Comparison of ENCODE assay signal across 2 cellular contexts in the genomic region with DNA sequence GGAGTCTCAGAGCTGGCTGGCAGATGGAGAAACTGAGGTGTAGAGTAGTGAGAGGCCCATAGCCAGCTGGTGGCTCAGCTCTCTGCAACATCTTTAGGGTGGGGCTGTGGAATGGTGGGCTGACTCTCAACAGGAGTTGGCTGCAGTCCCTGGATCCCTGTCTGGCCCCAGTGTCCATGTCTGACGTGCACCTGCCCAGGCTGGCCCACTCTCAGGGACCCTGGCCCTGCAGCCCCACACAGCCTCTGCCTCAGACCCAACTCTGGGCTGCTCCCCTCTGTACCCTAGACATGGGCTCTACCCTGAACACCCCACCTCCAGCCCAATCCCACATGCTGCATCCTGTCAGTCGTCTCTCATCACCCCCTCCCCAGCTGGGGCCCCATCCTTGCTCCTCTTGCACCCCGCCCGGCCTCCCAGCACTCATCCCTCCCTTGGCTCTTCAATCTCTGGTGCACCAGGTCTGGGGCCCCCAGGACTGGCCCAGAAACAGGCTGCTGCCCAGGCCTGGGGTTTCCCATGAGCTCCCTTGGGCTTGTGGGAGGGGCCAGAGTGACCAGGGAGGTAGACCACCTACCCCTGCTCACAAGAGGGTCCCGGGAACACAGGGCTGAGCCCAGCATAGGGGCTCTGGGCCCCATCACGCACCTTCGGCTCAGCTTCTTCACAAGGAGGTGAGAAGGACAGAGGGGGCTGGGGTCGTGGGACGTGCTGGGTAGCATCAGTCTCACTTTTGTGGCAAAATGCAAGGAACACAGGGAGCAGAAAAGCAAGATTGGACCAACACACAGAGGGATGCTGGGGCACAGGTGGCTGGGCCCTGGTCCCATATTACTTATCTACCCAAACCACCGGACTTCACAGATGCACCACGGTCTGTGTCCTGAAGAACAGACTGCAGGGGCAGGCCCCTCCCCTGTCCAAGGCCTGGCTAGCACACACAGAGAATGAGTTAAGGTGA.
TF ChIP-seq lines count a peak whose summit lies in the region.

No MANE protein-coding gene starts in this region.

TF ChIP-seq in SK-N-SH, 30 proteins besides CTCF, POLR2A, EP300 and RAD21:
- no peak for TF ChIP-seq TAF1 (IDR thresholded peaks at IDR 0.05; ENCODE audit: borderline replicate concordance, low read depth, low read length)
- TF ChIP-seq GABPA (IDR thresholded peaks at IDR 0.05; ENCODE audit: low read depth) = no peak
- no peak for TF ChIP-seq SIN3A (IDR thresholded peaks at IDR 0.05; ENCODE audit: borderline replicate concordance, low read depth, low read length)

TF ChIP-seq in SK-N-SH treated with all-trans-retinoic acid at 6 μM for 48 hours, 23 proteins besides CTCF, POLR2A, EP300 and RAD21:
- TF ChIP-seq, protein P1, sequence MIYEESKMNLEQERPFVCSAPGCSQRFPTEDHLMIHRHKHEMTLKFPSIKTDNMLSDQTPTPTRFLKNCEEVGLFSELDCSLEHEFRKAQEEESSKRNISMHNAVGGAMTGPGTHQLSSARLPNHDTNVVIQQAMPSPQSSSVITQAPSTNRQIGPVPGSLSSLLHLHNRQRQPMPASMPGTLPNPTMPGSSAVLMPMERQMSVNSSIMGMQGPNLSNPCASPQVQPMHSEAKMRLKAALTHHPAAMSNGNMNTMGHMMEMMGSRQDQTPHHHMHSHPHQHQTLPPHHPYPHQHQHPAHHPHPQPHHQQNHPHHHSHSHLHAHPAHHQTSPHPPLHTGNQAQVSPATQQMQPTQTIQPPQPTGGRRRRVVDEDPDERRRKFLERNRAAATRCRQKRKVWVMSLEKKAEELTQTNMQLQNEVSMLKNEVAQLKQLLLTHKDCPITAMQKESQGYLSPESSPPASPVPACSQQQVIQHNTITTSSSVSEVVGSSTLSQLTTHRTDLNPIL (CRISPR knock-in tag; IDR thresholded peaks at IDR 0.05; ENCODE audit: low read depth) = no peak
- no peak for TF ChIP-seq CSDC2 (CRISPR knock-in tag; IDR thresholded peaks at IDR 0.05)
- TF ChIP-seq SNAI2 (CRISPR knock-in tag; IDR thresholded peaks at IDR 0.05) = no peak
- TF ChIP-seq ZNF565 (CRISPR knock-in tag; conservative IDR thresholded peaks at IDR 0.05; ENCODE audit: low read depth) = no peak
- no peak for TF ChIP-seq ZNF8 (CRISPR knock-in tag; IDR thresholded peaks at IDR 0.05)
- no peak for TF ChIP-seq ZFP30 (CRISPR knock-in tag; IDR thresholded peaks at IDR 0.05)
- TF ChIP-seq OSR1 (CRISPR knock-in tag; IDR thresholded peaks at IDR 0.05) = no peak
- no peak for TF ChIP-seq ARNTL (CRISPR knock-in tag; IDR thresholded peaks at IDR 0.05; ENCODE audit: borderline replicate concordance, low read depth)
- no peak for TF ChIP-seq RARB (CRISPR knock-in tag; IDR thresholded peaks at IDR 0.05)
- TF ChIP-seq, protein P2, sequence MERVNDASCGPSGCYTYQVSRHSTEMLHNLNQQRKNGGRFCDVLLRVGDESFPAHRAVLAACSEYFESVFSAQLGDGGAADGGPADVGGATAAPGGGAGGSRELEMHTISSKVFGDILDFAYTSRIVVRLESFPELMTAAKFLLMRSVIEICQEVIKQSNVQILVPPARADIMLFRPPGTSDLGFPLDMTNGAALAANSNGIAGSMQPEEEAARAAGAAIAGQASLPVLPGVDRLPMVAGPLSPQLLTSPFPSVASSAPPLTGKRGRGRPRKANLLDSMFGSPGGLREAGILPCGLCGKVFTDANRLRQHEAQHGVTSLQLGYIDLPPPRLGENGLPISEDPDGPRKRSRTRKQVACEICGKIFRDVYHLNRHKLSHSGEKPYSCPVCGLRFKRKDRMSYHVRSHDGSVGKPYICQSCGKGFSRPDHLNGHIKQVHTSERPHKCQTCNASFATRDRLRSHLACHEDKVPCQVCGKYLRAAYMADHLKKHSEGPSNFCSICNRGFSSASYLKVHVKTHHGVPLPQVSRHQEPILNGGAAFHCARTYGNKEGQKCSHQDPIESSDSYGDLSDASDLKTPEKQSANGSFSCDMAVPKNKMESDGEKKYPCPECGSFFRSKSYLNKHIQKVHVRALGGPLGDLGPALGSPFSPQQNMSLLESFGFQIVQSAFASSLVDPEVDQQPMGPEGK (CRISPR knock-in tag; IDR thresholded peaks at IDR 0.05; ENCODE audit: borderline replicate concordance) = no peak
- no peak for TF ChIP-seq GLIS3 (CRISPR knock-in tag; IDR thresholded peaks at IDR 0.05)
- TF ChIP-seq ESRRG (CRISPR knock-in tag; IDR thresholded peaks at IDR 0.05) = no peak
- no peak for TF ChIP-seq PPARA (CRISPR knock-in tag; IDR thresholded peaks at IDR 0.05; ENCODE audit: borderline replicate concordance)
- TF ChIP-seq, protein P3, sequence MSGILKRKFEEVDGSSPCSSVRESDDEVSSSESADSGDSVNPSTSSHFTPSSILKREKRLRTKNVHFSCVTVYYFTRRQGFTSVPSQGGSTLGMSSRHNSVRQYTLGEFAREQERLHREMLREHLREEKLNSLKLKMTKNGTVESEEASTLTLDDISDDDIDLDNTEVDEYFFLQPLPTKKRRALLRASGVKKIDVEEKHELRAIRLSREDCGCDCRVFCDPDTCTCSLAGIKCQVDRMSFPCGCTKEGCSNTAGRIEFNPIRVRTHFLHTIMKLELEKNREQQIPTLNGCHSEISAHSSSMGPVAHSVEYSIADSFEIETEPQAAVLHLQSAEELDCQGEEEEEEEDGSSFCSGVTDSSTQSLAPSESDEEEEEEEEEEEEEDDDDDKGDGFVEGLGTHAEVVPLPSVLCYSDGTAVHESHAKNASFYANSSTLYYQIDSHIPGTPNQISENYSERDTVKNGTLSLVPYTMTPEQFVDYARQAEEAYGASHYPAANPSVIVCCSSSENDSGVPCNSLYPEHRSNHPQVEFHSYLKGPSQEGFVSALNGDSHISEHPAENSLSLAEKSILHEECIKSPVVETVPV (CRISPR knock-in tag; IDR thresholded peaks at IDR 0.05) = no peak
